20 cellular contexts compared by ENCODE assay signal in genomic region chr2:238776003-238776640, GRCh38.
"Had no signal": no experiment of that assay in that cellular context is flagged by ENCODE, and none has a peak within 500 bp of the region (broad histone marks: within the 10 kb centered on the region; RNA-seq: fewer than 3 reads in every experiment).

No MANE protein-coding gene starts in this region.

- H3K4me3 ChIP-seq: left ventricle myocardium inferior, pancreas, psoas muscle, right atrium auricular region, tibial nerve had no signal

- H3K27me3 Mint-ChIP-seq: activated CD4-positive, alpha-beta T cell treated with anti-CD3 and anti-CD28 coated beads, Interleukin-2, amount 10 ng/mL, durations not matched to agents 7 days and 5 days had no signal

- H3K27ac ChIP-seq: left ventricle myocardium inferior, neutrophil, pancreas, psoas muscle, right atrium auricular region, tibial nerve, VCaP had no signal

- H3K9me3 Mint-ChIP-seq: activated CD4-positive, alpha-beta T cell treated with anti-CD3 and anti-CD28 coated beads, Interleukin-2, amount 10 ng/mL, durations not matched to agents 7 days and 5 days; activated CD8-positive, alpha-beta T cell treated with anti-CD3 and anti-CD28 coated beads for 36 hours; stimulated activated naive CD8-positive, alpha-beta T cell treated with anti-CD3 and anti-CD28 coated beads, Interleukin-15, amount 100 ng/mL, for 72 hours; T-helper 2 cell treated with Interferon-gamma antibody and Interleukin-4, amounts not matched to agents 5 μg/mL and 100 μg/mL, for 36 hours had no signal

- H3K4me3 Mint-ChIP-seq: activated CD4-positive, alpha-beta T cell treated with anti-CD3 and anti-CD28 coated beads, Interleukin-2, amount 10 ng/mL, durations not matched to agents 7 days and 5 days; activated CD8-positive, alpha-beta T cell treated with anti-CD3 and anti-CD28 coated beads for 36 hours; activated naive CD8-positive, alpha-beta T cell; nephron; stimulated activated naive CD8-positive, alpha-beta T cell treated with anti-CD3 and anti-CD28 coated beads, Interleukin-15, amount 100 ng/mL, for 72 hours; T-helper 2 cell treated with Interferon-gamma antibody and Interleukin-4, amounts not matched to agents 5 μg/mL and 100 μg/mL, for 36 hours had no signal

- H3K4me1 Mint-ChIP-seq: activated CD4-positive, alpha-beta T cell treated with anti-CD3 and anti-CD28 coated beads, Interleukin-2, amount 10 ng/mL, durations not matched to agents 7 days and 5 days; stimulated activated naive CD8-positive, alpha-beta T cell treated with anti-CD3 and anti-CD28 coated beads, Interleukin-15, amount 100 ng/mL, for 72 hours had no signal

- H3K27me3 ChIP-seq: right atrium auricular region had no signal

- H3K27ac Mint-ChIP-seq: activated CD4-positive, alpha-beta T cell treated with anti-CD3 and anti-CD28 coated beads, Interleukin-2, amount 10 ng/mL, durations not matched to agents 7 days and 5 days; activated CD8-positive, alpha-beta T cell treated with anti-CD3 and anti-CD28 coated beads for 36 hours; activated naive CD8-positive, alpha-beta T cell; nephron; stimulated activated naive CD8-positive, alpha-beta T cell treated with anti-CD3 and anti-CD28 coated beads, Interleukin-15, amount 100 ng/mL, for 72 hours; T-helper 2 cell treated with Interferon-gamma antibody and Interleukin-4, amounts not matched to agents 5 μg/mL and 100 μg/mL, for 36 hours had no signal

- DNase-seq: activated CD4-positive, alpha-beta T cell treated with anti-CD3 and anti-CD28 coated beads, Interleukin-2, amount 10 ng/mL, durations not matched to agents 7 days and 5 days; activated CD4-positive, CD25-positive, alpha-beta regulatory T cell treated with anti-CD3 and anti-CD28 coated beads, Interleukin-2, amount 50 U/mL, for 72 hours; activated CD8-positive, alpha-beta T cell treated with anti-CD3 and anti-CD28 coated beads for 36 hours; central memory CD4-positive, alpha-beta T cell; effector memory CD4-positive, alpha-beta T cell; foreskin melanocyte; hippocampal formation; left ventricle myocardium inferior; pancreas; psoas muscle; stimulated activated CD4-positive, alpha-beta T cell treated with anti-CD3 and anti-CD28 coated beads, Interleukin-12 subunit alpha, Interleukin-12 subunit beta, amount 100 ng/mL, for 4 hours; stimulated activated CD4-positive, alpha-beta T cell treated with anti-CD3 and anti-CD28 coated beads, Interleukin-4, amount 100 ng/mL, for 4 hours; stimulated activated naive CD8-positive, alpha-beta T cell treated with anti-CD3 and anti-CD28 coated beads, Interleukin-15, amount 100 ng/mL, for 72 hours had no signal

- H3K36me3 ChIP-seq: left ventricle myocardium inferior, neutrophil, pancreas, right atrium auricular region, tibial nerve had no signal

- ATAC-seq: activated CD8-positive, alpha-beta T cell treated with anti-CD3 and anti-CD28 coated beads for 36 hours; pancreas; psoas muscle had no signal

- H3K4me1 ChIP-seq: left ventricle myocardium inferior, pancreas, psoas muscle, right atrium auricular region had no signal

- H3K9me3 ChIP-seq: left ventricle myocardium inferior, pancreas, psoas muscle, tibial nerve had no signal
